Comparison of ENCODE assay signal across 8 cellular contexts in genomic region chr16:69112285-69113129, GRCh38. TPM values are rescaled to one million over a fixed set of nuclear protein-coding genes. Genes with fewer than 3 reads are reported as not detected.
DNase-seq lines count a peak whose midpoint lies in the region; ATAC-seq and TF ChIP-seq lines count a peak whose summit lies in the region.

No MANE protein-coding gene starts in this region.

- H2BK120ac ChIP-seq in H9 (ENCODE audit: low read depth, low read length, poor library complexity, severe bottlenecking) = no peak overlapping the region

- H2AK5ac ChIP-seq in H9 (ENCODE audit: insufficient read length, low read length) = no peak overlapping the region

- POLR2A ChIA-PET in CD8-positive, alpha-beta T cell (lab: Charles Lee) = interaction anchor here (0.6 kb wide), 1 partner anchor 1420 kb away, joined by 3 read pairs; no protein-coding TSS in a partner anchor

- peaks cover 6% of the 10 kb centered on the region for H3K4me1 Mint-ChIP-seq in CD8-positive, alpha-beta T cell (ENCODE audit: low read depth)
- peaks cover 21 to 32% of the 10 kb centered on the region in 2 experiments for H3K4me1 Mint-ChIP-seq in H9
- peaks cover 5% of the 10 kb centered on the region for H3K4me1 Mint-ChIP-seq in activated naive CD4-positive, alpha-beta T cell treated with anti-CD3 and anti-CD28 coated beads, Interleukin-2, amount 10 ng/mL, durations not matched to agents 7 days and 5 days

- peak; percentile 42 for TF ChIP-seq CTCF in CD8-positive, alpha-beta T cell (IDR thresholded peaks at IDR 0.05)
- TF ChIP-seq CTCF in H9 (conservative IDR thresholded peaks at IDR 0.05) (peak; percentile 95), RWPE2 (IDR thresholded peaks at IDR 0.05; ENCODE audit: poor library complexity, severe bottlenecking) (peak; percentile 80), left ventricle myocardium inferior (IDR thresholded peaks at IDR 0.05; ENCODE audit: borderline replicate concordance) (peak; percentile 77)

- H3K14ac ChIP-seq in H9 (ENCODE audit: insufficient read depth, low read length) = no peak overlapping the region

- no peak overlapping the region for H3K23ac ChIP-seq in H9 (ENCODE audit: insufficient read length, low read depth, low read length)

- peaks cover 16% of the 10 kb centered on the region for H3K36me3 ChIP-seq in CD8-positive, alpha-beta T cell (ENCODE audit: insufficient read depth, low read length)
- peaks cover 60% of the 10 kb centered on the region for H3K36me3 ChIP-seq in RWPE2 (ENCODE audit: low read depth)
- peaks cover 24% of the 10 kb centered on the region for H3K36me3 ChIP-seq in left ventricle myocardium inferior

- no peak overlapping the region for H3K9ac ChIP-seq in H9 (ENCODE audit: extremely low read depth, insufficient read length, low read length)

- H3K4me1 ChIP-seq in CD8-positive, alpha-beta T cell (ENCODE audit: insufficient read depth, low read length) = peaks cover 8% of the 10 kb centered on the region
- H3K4me1 ChIP-seq in H9 (ENCODE audit: insufficient read depth, low read length) (peaks cover 7% of the 10 kb centered on the region; the same call in 1 of the 2 replicates), RWPE2 (ENCODE audit: insufficient read depth, poor library complexity, severe bottlenecking) (no peaks in the 10 kb centered on the region), left ventricle myocardium inferior (peaks cover 51% of the 10 kb centered on the region)

- peak; percentile 74 for ATAC-seq in CD8-positive, alpha-beta T cell
- ATAC-seq in RWPE2 (ENCODE audit: low read depth) = peak; percentile 49
- no peak for ATAC-seq in HG03457 (IDR thresholded peaks at IDR 0.05; ENCODE audit: unreplicated experiment)

- no peak overlapping the region for H3K56ac ChIP-seq in H9 (ENCODE audit: insufficient read length, low read depth, low read length)

- H2BK20ac ChIP-seq in H9 (ENCODE audit: low read depth, low read length, poor library complexity, severe bottlenecking) = no peak overlapping the region

- no peak overlapping the region for H4K91ac ChIP-seq in H9 (ENCODE audit: insufficient read length, low read depth, low read length)

- H3K79me2 ChIP-seq in H9 (ENCODE audit: insufficient read depth, low read length) = peaks cover 8% of the 10 kb centered on the region; the same call in 1 of the 2 replicates

- no peak overlapping the region for H4K5ac ChIP-seq in H9 (ENCODE audit: insufficient read length, low read depth, low read length)

- H3K27ac Mint-ChIP-seq in CD8-positive, alpha-beta T cell = no peak overlapping the region
- peak overlapping the region in 2 of 3 experiments; percentile 74 to 88; a peak in 2 of 7 replicates for H3K27ac Mint-ChIP-seq in H9
- H3K27ac Mint-ChIP-seq in activated naive CD4-positive, alpha-beta T cell treated with anti-CD3 and anti-CD28 coated beads, Interleukin-2, amount 10 ng/mL, durations not matched to agents 7 days and 5 days = no peak overlapping the region

- H3K4me3 Mint-ChIP-seq in CD8-positive, alpha-beta T cell = no peak overlapping the region
- no peak overlapping the region for H3K4me3 Mint-ChIP-seq in H9
- H3K4me3 Mint-ChIP-seq in activated naive CD4-positive, alpha-beta T cell treated with anti-CD3 and anti-CD28 coated beads, Interleukin-2, amount 10 ng/mL, durations not matched to agents 7 days and 5 days = no peak overlapping the region

- H3K27me3 ChIP-seq in CD8-positive, alpha-beta T cell (ENCODE audit: insufficient read depth, low read length) = no peaks in the 10 kb centered on the region
- H3K27me3 ChIP-seq in H9 (ENCODE audit: insufficient read depth, low read length) = no peaks in the 10 kb centered on the region
- H3K27me3 ChIP-seq in RWPE2 (ENCODE audit: insufficient read depth, poor library complexity, severe bottlenecking) = no peaks in the 10 kb centered on the region
- H3K27me3 ChIP-seq in left ventricle myocardium inferior (ENCODE audit: low read depth) = peaks cover 6% of the 10 kb centered on the region

- no peak overlapping the region for H2AFZ ChIP-seq in H9 (ENCODE audit: low read length)

- H2BK15ac ChIP-seq in H9 (ENCODE audit: low read depth, low read length) = no peak overlapping the region

- H3K9me3 Mint-ChIP-seq in CD8-positive, alpha-beta T cell = no peaks in the 10 kb centered on the region
- H3K9me3 Mint-ChIP-seq in H9 = no peaks in the 10 kb centered on the region
- H3K9me3 Mint-ChIP-seq in activated naive CD4-positive, alpha-beta T cell treated with anti-CD3 and anti-CD28 coated beads, Interleukin-2, amount 10 ng/mL, durations not matched to agents 7 days and 5 days = no peaks in the 10 kb centered on the region

- H3K4me2 ChIP-seq in H9 (ENCODE audit: insufficient read depth, insufficient read length, low read length) = no peak overlapping the region

- H4K20me1 ChIP-seq in H9 (ENCODE audit: control insufficient read depth, insufficient read depth, insufficient read length) = no peaks in the 10 kb centered on the region

- H3K79me1 ChIP-seq in H9 (ENCODE audit: insufficient read depth, low read depth, low read length, poor library complexity, severe bottlenecking) = no peaks in the 10 kb centered on the region

- DNase-seq in CD8-positive, alpha-beta T cell = peak in 5 of 7 experiments; percentile 26 to 51 (median 45)
- peak; percentile 84 for DNase-seq in H9
- peak; percentile 67 for DNase-seq in RWPE2 (ENCODE audit: low spot score)
- DNase-seq in activated naive CD4-positive, alpha-beta T cell treated with anti-CD3 and anti-CD28 coated beads, Interleukin-2, amount 10 ng/mL, durations not matched to agents 7 days and 5 days = peak; percentile 64
- peak; percentile 42 for DNase-seq in left ventricle myocardium inferior
- peak in 3 of 4 experiments; percentile 33 to 54 (median 39) for DNase-seq in stimulated activated CD4-positive, alpha-beta T cell treated with anti-CD3 and anti-CD28 coated beads, Interleukin-1b, Interleukin-23, amount 100 ng/mL, for 24 hours (ENCODE audit: low read depth in 4 of 4, low spot score in 1 of 4)
- no peak for DNase-seq in GOT3 (lab: John Stamatoyannopoulos, UW)

- H3K23me2 ChIP-seq in H9 (ENCODE audit: insufficient read length, low read depth, low read length, poor library complexity, severe bottlenecking) = peaks cover 9% of the 10 kb centered on the region

- peaks cover 11% of the 10 kb centered on the region for H3K27me3 Mint-ChIP-seq in CD8-positive, alpha-beta T cell (ENCODE audit: low read depth)
- no peaks in the 10 kb centered on the region for H3K27me3 Mint-ChIP-seq in H9 (ENCODE audit: low read depth)
- H3K27me3 Mint-ChIP-seq in activated naive CD4-positive, alpha-beta T cell treated with anti-CD3 and anti-CD28 coated beads, Interleukin-2, amount 10 ng/mL, durations not matched to agents 7 days and 5 days = peaks cover 20% of the 10 kb centered on the region

- CTCF ChIA-PET in CD8-positive, alpha-beta T cell (lab: Charles Lee) = interaction anchor here (0.7 to 6.4 kb wide), 4 partner anchors 8 to 40 kb away, joined by 3 to 41 read pairs (median 4); no protein-coding TSS in a partner anchor
- CTCF ChIA-PET in activated naive CD4-positive, alpha-beta T cell treated with anti-CD3 and anti-CD28 coated beads, Interleukin-2, amount 10 ng/mL, durations not matched to agents 7 days and 5 days (lab: Charles Lee) = interaction anchor here (0.6 to 5.4 kb wide), 12 partner anchors 11 to 584 kb away, joined by 3 to 53 read pairs (median 4); no protein-coding TSS in a partner anchor

- H3K9me3 ChIP-seq in CD8-positive, alpha-beta T cell (ENCODE audit: low read length) = no peaks in the 10 kb centered on the region
- no peaks in the 10 kb centered on the region for H3K9me3 ChIP-seq in H9 (ENCODE audit: control insufficient read depth, low read depth, low read length)
- no peaks in the 10 kb centered on the region for H3K9me3 ChIP-seq in RWPE2 (ENCODE audit: severe bottlenecking)
- H3K9me3 ChIP-seq in left ventricle myocardium inferior (replicated peaks) = no peaks in the 10 kb centered on the region

- no peak overlapping the region for H2BK5ac ChIP-seq in H9 (ENCODE audit: insufficient read length, low read length)

- intact Hi-C loops in CD8-positive, alpha-beta T cell (cut with DNase I, micrococcal nuclease) = loop anchor here in 1 of 2 experiments (1.0 kb wide), 1 partner anchor 12 kb away; no protein-coding TSS in a partner anchor
- intact Hi-C loops in left ventricle myocardium inferior (cut with micrococcal nuclease) = no loop called here

- no CpG with 5 or more reads among the region's 6 CpGs for WGBS in H9 (ENCODE audit: extremely low coverage, insufficient read length, low lambda C conversion rate)

- H3K4ac ChIP-seq in H9 (ENCODE audit: low read depth, low read length) = no peak overlapping the region

- H3K18ac ChIP-seq in H9 (ENCODE audit: insufficient read length, low read depth, low read length) = no peak overlapping the region

- H3K27ac ChIP-seq in CD8-positive, alpha-beta T cell (ENCODE audit: low read depth, low read length) = no peak overlapping the region
- H3K27ac ChIP-seq in H9 (ENCODE audit: insufficient read length, low read depth, low read length) (no peak overlapping the region), RWPE2 (ENCODE audit: poor library complexity, severe bottlenecking) (no peak overlapping the region), left ventricle myocardium inferior (replicated peaks) (no peak overlapping the region)

- no peak overlapping the region for H3K4me3 ChIP-seq in CD8-positive, alpha-beta T cell (ENCODE audit: low read depth, low read length)
- H3K4me3 ChIP-seq in RWPE2 (ENCODE audit: severe bottlenecking) = no peak overlapping the region
- no peak overlapping the region for H3K4me3 ChIP-seq in left ventricle myocardium inferior

- no peak overlapping the region for H2BK12ac ChIP-seq in H9 (ENCODE audit: insufficient read length, low read depth, low read length)

- no peak overlapping the region for H4K8ac ChIP-seq in H9 (replicated peaks; ENCODE audit: insufficient read length, low read depth, low read length)

- H3T11ph ChIP-seq in H9 (ENCODE audit: low read length) = no peak overlapping the region

- H3K36me3 Mint-ChIP-seq in CD8-positive, alpha-beta T cell = peaks cover 63% of the 10 kb centered on the region
- peaks cover 62 to 86% (median 74%) of the 10 kb centered on the region in 3 experiments for H3K36me3 Mint-ChIP-seq in H9 (ENCODE audit: insufficient read depth in 1 of 3, low read depth in 3 of 3)
- peaks cover 10% of the 10 kb centered on the region for H3K36me3 Mint-ChIP-seq in activated naive CD4-positive, alpha-beta T cell treated with anti-CD3 and anti-CD28 coated beads, Interleukin-2, amount 10 ng/mL, durations not matched to agents 7 days and 5 days

RNA-seq across cellular contexts. Expression of gene HAS3, which starts 7.1 kb away (rescaled TPM):
- total RNA-seq in CD8-positive, alpha-beta T cell = 1 to 10 TPM; 2.5 to 4.0 TPM
- total RNA-seq in H9 (2021) (98.4 and 100 TPM in 2 replicates), left ventricle myocardium inferior (0.27 TPM)

RNA-seq across cellular contexts. Expression of gene CHTF8, which starts 19.9 kb away (rescaled TPM):
- total RNA-seq in CD8-positive, alpha-beta T cell = 10 to 100 TPM; 26.2 to 28.8 TPM
- total RNA-seq in H9 (2021) = 168 and 181 TPM in 2 replicates
- total RNA-seq in left ventricle myocardium inferior = 52.4 TPM

RNA-seq across cellular contexts. Expression of gene UTP4, which starts 19.9 kb away (rescaled TPM):
- 10 to 100 TPM; 45.8 to 48.7 TPM for total RNA-seq in CD8-positive, alpha-beta T cell
- total RNA-seq in H9 (2021) (94.0 and 96.3 TPM in 2 replicates), left ventricle myocardium inferior (30.4 TPM)

Comparison
In these comparisons a context has a peak if more than half of its experiments do, and no peak if none do; other contexts are left out.
1. H3K27ac Mint-ChIP-seq: peak in H9 (2 of 3); none in CD8-positive, alpha-beta T cell (single experiment) and activated naive CD4-positive, alpha-beta T cell treated with anti-CD3 and anti-CD28 coated beads, Interleukin-2, amount 10 ng/mL, durations not matched to agents 7 days and 5 days (single experiment).
2. CTCF ChIP-seq: peak in every context shown above with its lines; median percentile 95 in H9; 80 in RWPE2; 77 in left ventricle myocardium inferior; 42 in CD8-positive, alpha-beta T cell.
3. RNA of gene HAS3, which starts 7.1 kb away (total RNA-seq): 98.4 to 100 TPM in H9; 2.5 to 4.0 TPM in CD8-positive, alpha-beta T cell and 0.27 TPM in left ventricle myocardium inferior (single experiment); every median in the first group is over 10 times any median in the second.